Comparison of ENCODE assay signal across 23 cellular contexts in genomic region chr6:142316791-142317368, GRCh38. TPM values are rescaled to one million over a fixed set of nuclear protein-coding genes. Genes with fewer than 3 reads are reported as not detected.
"Had no signal": no experiment of that assay in that cellular context is flagged by ENCODE, and none has a peak within 500 bp of the region (broad histone marks: within the 10 kb centered on the region; RNA-seq: fewer than 3 reads in every experiment).

No MANE protein-coding gene starts in this region.

- H3K4me3 ChIP-seq: cardiac muscle cell, gastroesophageal sphincter, heart right ventricle, lower lobe of right lung, suprapubic skin, transverse colon, uterus had no signal

- H3K27ac ChIP-seq: cardiac muscle cell, gastroesophageal sphincter, heart right ventricle, lower lobe of right lung, parathyroid adenoma, suprapubic skin, transverse colon, uterus had no signal

- H3K9me3 ChIP-seq: gastroesophageal sphincter, heart right ventricle, lower lobe of right lung, suprapubic skin, transverse colon, uterus had no signal

- DNase-seq: activated B cell treated with CpG ODN at 0.5 μM for 24 hours; activated CD4-positive, alpha-beta T cell treated with anti-CD3 and anti-CD28 coated beads, Interleukin-2, amount 10 ng/mL, durations not matched to agents 7 days and 5 days; activated effector memory CD4-positive, alpha-beta T cell treated with anti-CD3 and anti-CD28 coated beads, Interleukin-2, amount 50 U/mL, for 16 hours; activated T-cell treated with anti-CD3 and anti-CD28 coated beads, Interleukin-2, amount 50 U/mL, for 72 hours; amniotic stem cell; effector CD8-positive, alpha-beta T cell; heart right ventricle; immature natural killer cell; lower lobe of right lung; stimulated activated CD4-positive, alpha-beta T cell treated with anti-CD3 and anti-CD28 coated beads, Interleukin-1b, Interleukin-23, amount 100 ng/mL, for 48 hours; stimulated activated CD8-positive, alpha-beta memory T cell treated with anti-CD3 and anti-CD28 coated beads, Interleukin-4, amount 100 ng/mL, for 48 hours; T-cell; transverse colon; uterus had no signal

- H3K36me3 Mint-ChIP-seq: activated naive CD4-positive, alpha-beta T cell treated with anti-CD3 and anti-CD28 coated beads, Interleukin-2, amount 50 U/mL, for 24 hours; immature natural killer cell; T-cell had no signal

- H3K4me1 Mint-ChIP-seq: activated B cell treated with CpG ODN at 0.5 μM for 24 hours; activated CD4-positive, alpha-beta T cell treated with anti-CD3 and anti-CD28 coated beads, Interleukin-2, amount 10 ng/mL, durations not matched to agents 7 days and 5 days; activated naive CD4-positive, alpha-beta T cell treated with anti-CD3 and anti-CD28 coated beads, Interleukin-2, amount 50 U/mL, for 24 hours; immature natural killer cell; nephron; T-cell had no signal

- H3K9ac ChIP-seq: parathyroid adenoma had no signal

- ATAC-seq: esophagus mucosa, gastroesophageal sphincter, heart right ventricle, lower lobe of right lung, T-cell had no signal

- H3K79me2 ChIP-seq: parathyroid adenoma had no signal

- H3K4me3 Mint-ChIP-seq: activated B cell treated with CpG ODN at 0.5 μM for 24 hours; activated CD4-positive, alpha-beta T cell treated with anti-CD3 and anti-CD28 coated beads, Interleukin-2, amount 10 ng/mL, durations not matched to agents 7 days and 5 days; activated naive CD4-positive, alpha-beta T cell treated with anti-CD3 and anti-CD28 coated beads, Interleukin-2, amount 50 U/mL, for 24 hours; activated T-cell treated with anti-CD3 and anti-CD28 coated beads, Interleukin-2, amount 50 U/mL, for 72 hours; dendritic cell treated with granulocyte-macrophage colony-stimulating factor and Interleukin-4, amounts not matched to agents 40 ng/mL and 50 ng/mL, for 4 days; immature natural killer cell; nephron; stimulated activated naive CD8-positive, alpha-beta T cell treated with anti-CD3 and anti-CD28 coated beads, Interleukin-15, Interleukin-2, amounts not matched to agents 100 ng/mL and 50 ng/mL, for 24 hours; T-cell had no signal

- H3K27ac Mint-ChIP-seq: activated B cell treated with CpG ODN at 0.5 μM for 24 hours; activated CD4-positive, alpha-beta T cell treated with anti-CD3 and anti-CD28 coated beads, Interleukin-2, amount 10 ng/mL, durations not matched to agents 7 days and 5 days; activated naive CD4-positive, alpha-beta T cell treated with anti-CD3 and anti-CD28 coated beads, Interleukin-2, amount 50 U/mL, for 24 hours; activated T-cell treated with anti-CD3 and anti-CD28 coated beads, Interleukin-2, amount 50 U/mL, for 72 hours; dendritic cell treated with granulocyte-macrophage colony-stimulating factor and Interleukin-4, amounts not matched to agents 40 ng/mL and 50 ng/mL, for 4 days; immature natural killer cell; nephron; stimulated activated naive CD8-positive, alpha-beta T cell treated with anti-CD3 and anti-CD28 coated beads, Interleukin-15, Interleukin-2, amounts not matched to agents 100 ng/mL and 50 ng/mL, for 24 hours; T-cell had no signal

- H2AFZ ChIP-seq: parathyroid adenoma had no signal

- H3K27me3 ChIP-seq: gastroesophageal sphincter, suprapubic skin, transverse colon had no signal

- H3K9me3 Mint-ChIP-seq: activated B cell treated with CpG ODN at 0.5 μM for 24 hours; activated CD4-positive, alpha-beta T cell treated with anti-CD3 and anti-CD28 coated beads, Interleukin-2, amount 10 ng/mL, durations not matched to agents 7 days and 5 days; activated naive CD4-positive, alpha-beta T cell treated with anti-CD3 and anti-CD28 coated beads, Interleukin-2, amount 50 U/mL, for 24 hours; activated T-cell treated with anti-CD3 and anti-CD28 coated beads, Interleukin-2, amount 50 U/mL, for 72 hours; dendritic cell treated with granulocyte-macrophage colony-stimulating factor and Interleukin-4, amounts not matched to agents 40 ng/mL and 50 ng/mL, for 4 days; immature natural killer cell; nephron; stimulated activated naive CD8-positive, alpha-beta T cell treated with anti-CD3 and anti-CD28 coated beads, Interleukin-15, Interleukin-2, amounts not matched to agents 100 ng/mL and 50 ng/mL, for 24 hours; T-cell had no signal

- H3K27me3 Mint-ChIP-seq: activated B cell treated with CpG ODN at 0.5 μM for 24 hours; dendritic cell treated with granulocyte-macrophage colony-stimulating factor and Interleukin-4, amounts not matched to agents 40 ng/mL and 50 ng/mL, for 4 days had no signal

- H3K4me1 ChIP-seq: gastroesophageal sphincter, lower lobe of right lung, parathyroid adenoma, suprapubic skin, transverse colon, uterus had no signal

- H3K36me3 ChIP-seq: cardiac muscle cell, gastroesophageal sphincter, heart right ventricle, lower lobe of right lung, suprapubic skin, transverse colon, uterus had no signal

RNA-seq across cellular contexts. Expression of gene ADGRG6, which starts 15.1 kb away (rescaled TPM):
- total RNA-seq: activated B cell treated with CpG ODN at 0.5 μM for 24 hours had no signal
